10 cellular contexts compared by ENCODE assay signal in genomic region chr9:98989036-98990000, GRCh38. TPM values are rescaled to one million over a fixed set of nuclear protein-coding genes. Genes with fewer than 3 reads are reported as not detected.
A peak's percentile ranks its signal among the peaks of the same experiment; 100 is the strongest.
DNase-seq lines count a peak whose midpoint lies in the region; ATAC-seq, FAIRE-seq and TF ChIP-seq lines count a peak whose summit lies in the region.
"Had no signal": no experiment of that assay in that cellular context is flagged by ENCODE, and none has a peak within 500 bp of the region (broad histone marks: within the 10 kb centered on the region; RNA-seq: fewer than 3 reads in every experiment).

No MANE protein-coding gene starts in this region.

- FAIRE-seq in keratinocyte (lab: Jason Lieb, UNC): no peak
- FAIRE-seq: A204.1, islet of Langerhans had no signal

- H3K36me3 ChIP-seq in keratinocyte (ENCODE audit: control insufficient read depth in 2 of 2, extremely low read depth in 1 of 2, insufficient read depth in 2 of 2, low read length in 2 of 2): no peaks in the 10 kb centered on the region

- peaks cover 9% of the 10 kb centered on the region for H3K27me3 ChIP-seq in keratinocyte (ENCODE audit: control insufficient read depth, extremely low read depth, insufficient read depth, low read length)

- no peak overlapping the region for H3K9ac ChIP-seq in keratinocyte (ENCODE audit: control insufficient read depth, extremely low read depth, insufficient read depth, low read length)

- H3K4me3 ChIP-seq in keratinocyte (ENCODE audit: control insufficient read depth in 2 of 3, extremely low read depth in 1 of 3, insufficient read depth in 2 of 3, low read depth in 1 of 3, low read length in 3 of 3): no peak overlapping the region

- H3K9me3 ChIP-seq in keratinocyte (ENCODE audit: control insufficient read depth, low read depth, low read length): no peaks in the 10 kb centered on the region

- no peaks in the 10 kb centered on the region for H3K79me2 ChIP-seq in keratinocyte (ENCODE audit: control insufficient read depth, insufficient read depth, low read length)

- no peaks in the 10 kb centered on the region for H4K20me1 ChIP-seq in keratinocyte (ENCODE audit: control insufficient read depth, extremely low read depth, insufficient read depth, low read length)

- H3K4me1 ChIP-seq in keratinocyte (ENCODE audit: control insufficient read depth, extremely low read depth, insufficient read depth, low read length): peaks cover 2% of the 10 kb centered on the region

- dilution Hi-C loops in keratinocyte (cut with MboI; ENCODE audit: extremely low pct_ligation_motif_present, low sequenced_read_pairs): no loop called here

- peak; percentile 18 for DNase-seq in DMS 273 (lab: John Stamatoyannopoulos, UW; ENCODE audit: unreplicated experiment)
- DNase-seq in DMS 273 treated with DMSO at 0.1 percent for 48 hours (lab: John Stamatoyannopoulos, UW): no peak
- DNase-seq in amniotic epithelial cell (ENCODE audit: low read depth): peak; percentile 97
- peak; percentile 26 for DNase-seq in keratinocyte (ENCODE audit: low read depth, low spot score)
- peak; percentile 54 for DNase-seq in ureter (ENCODE audit: low spot score)
- DNase-seq in NCI-H2081 treated with DMSO at 0.1 percent for 48 hours (lab: John Stamatoyannopoulos, UW): no peak

- TF ChIP-seq CTCF in keratinocyte (optimal IDR thresholded peaks at IDR 0.05 in 1 of 3, IDR thresholded peaks at IDR 0.05 in 1 of 3, conservative IDR thresholded peaks at IDR 0.05 in 1 of 3; ENCODE audit: extremely low read depth in 1 of 3, insufficient read depth in 2 of 3, low read length in 3 of 3): peak in 1 of 3 experiments; percentile 2

- no peak overlapping the region for H3K27ac ChIP-seq in keratinocyte (ENCODE audit: control insufficient read depth, insufficient read depth, low read length)

- ATAC-seq in HG03045 (IDR thresholded peaks at IDR 0.05; ENCODE audit: unreplicated experiment) (no peak), GM19397 (IDR thresholded peaks at IDR 0.05; ENCODE audit: unreplicated experiment) (no peak)

- H3K4me2 ChIP-seq in keratinocyte (ENCODE audit: control insufficient read depth, extremely low read depth, insufficient read depth, low read depth, low read length): no peak overlapping the region

- no peak overlapping the region for H2AFZ ChIP-seq in keratinocyte (ENCODE audit: control insufficient read depth, low read length)

- H3K9me1 ChIP-seq in keratinocyte (ENCODE audit: control insufficient read depth, extremely low read depth, insufficient read depth, low read length): no peaks in the 10 kb centered on the region

RNA-seq across cellular contexts. Expression of gene COL15A1, which starts 45.6 kb away (rescaled TPM):
- polyA plus RNA-seq in keratinocyte: 0.01 TPM in 1 of 3 replicates, not detected in the others
- polyA plus RNA-seq in keratinocyte (2011; ENCODE audit: low read depth): not detected
- not detected in 2 replicates for polyA plus RNA-seq in keratinocyte (2011; cell fraction: cytosol; rRNA removed)
- not detected in 2 replicates for polyA plus RNA-seq in keratinocyte (2011; cell fraction: nucleus; rRNA removed)
- not detected in 2 replicates for polyA plus RNA-seq in keratinocyte (2012; ENCODE audit: low replicate concordance)
- polyA minus RNA-seq in keratinocyte: not detected in 3 replicates
- polyA minus RNA-seq in keratinocyte (2011; cell fraction: cytosol; rRNA and poly(A)+ RNA removed): not detected
- polyA minus RNA-seq in keratinocyte (2011; cell fraction: nucleus; rRNA and poly(A)+ RNA removed): not detected in 2 replicates
- total RNA-seq in ureter: 63.2 TPM

Comparison
In these comparisons a context has a peak if more than half of its experiments do, and no peak if none do; other contexts are left out.
1. DNase-seq: peak in DMS 273 (single experiment), amniotic epithelial cell (single experiment), keratinocyte (single experiment) and ureter (single experiment); none in DMS 273 treated with DMSO at 0.1 percent for 48 hours (single experiment) and NCI-H2081 treated with DMSO at 0.1 percent for 48 hours (single experiment).